ENCODE assay signal across 11 cellular contexts in the genomic region with DNA sequence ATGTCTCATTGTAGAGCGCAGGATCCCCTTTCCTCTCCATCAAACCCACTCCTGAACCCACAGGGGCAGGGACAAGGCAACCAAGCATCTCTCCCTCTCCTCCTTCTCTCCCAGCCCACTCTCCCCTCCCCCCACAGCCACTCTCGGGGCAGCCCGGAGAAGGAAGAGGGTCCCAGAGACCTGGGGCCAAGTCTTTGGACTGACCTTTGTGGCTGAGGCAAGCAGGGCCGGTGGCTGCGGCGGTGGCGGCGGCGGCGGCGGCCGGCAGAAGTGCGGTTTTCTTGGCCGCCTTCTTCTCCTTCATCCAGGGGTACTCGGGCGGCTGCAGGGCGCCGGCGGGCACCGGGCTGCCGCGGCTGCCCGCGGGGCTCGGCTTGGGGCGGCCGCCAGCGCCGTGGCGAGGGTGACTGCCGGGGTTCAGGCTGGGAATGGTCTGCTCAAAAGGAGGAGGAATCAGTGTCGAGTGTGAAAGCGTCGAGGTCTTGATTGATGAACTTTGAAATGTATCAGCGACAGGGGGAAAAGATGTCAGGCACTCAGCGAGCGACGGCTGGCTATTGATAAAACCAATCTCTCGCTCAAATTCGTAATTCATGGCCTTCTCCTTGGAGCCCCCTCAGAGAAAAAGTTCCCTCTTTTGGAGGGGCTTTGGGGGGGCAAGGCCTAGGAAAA. TPM values are rescaled to one million over a fixed set of nuclear protein-coding genes. Genes with fewer than 3 reads are reported as not detected.
DNase-seq lines count a peak whose midpoint lies in the region; ATAC-seq and TF ChIP-seq lines count a peak whose summit lies in the region.
"Had no signal": no experiment of that assay in that cellular context is flagged by ENCODE, and none has a peak within 500 bp of the region (broad histone marks: within the 10 kb centered on the region; RNA-seq: fewer than 3 reads in every experiment).

No MANE protein-coding gene starts in this region.

- peaks cover 33% of the 10 kb centered on the region for H3F3A ChIP-seq in neural progenitor cell (ENCODE audit: low read depth)

- H3K4me1 ChIP-seq in CD8-positive, alpha-beta T cell (ENCODE audit: insufficient read depth, low read length) = peaks cover 23% of the 10 kb centered on the region
- peaks cover 23% of the 10 kb centered on the region for H3K4me1 ChIP-seq in fibroblast of lung (ENCODE audit: control insufficient read depth, extremely low read depth, insufficient read depth, low read length)
- H3K4me1 ChIP-seq in neural progenitor cell = peaks cover 4% of the 10 kb centered on the region
- peaks cover 5% of the 10 kb centered on the region for H3K4me1 ChIP-seq in prostate gland (replicated peaks)
- H3K4me1 ChIP-seq in H9 (ENCODE audit: insufficient read depth, low read length) = no peaks in the 10 kb centered on the region

- H4K20me1 ChIP-seq in fibroblast of lung (ENCODE audit: control insufficient read depth, extremely low read depth, insufficient read depth, low read length) (no peaks in the 10 kb centered on the region), neural progenitor cell (ENCODE audit: low read depth) (peaks cover 100% of the 10 kb centered on the region), H9 (ENCODE audit: control insufficient read depth, insufficient read depth, insufficient read length) (peaks cover 2% of the 10 kb centered on the region)

- H2BK5ac ChIP-seq in H9 (ENCODE audit: insufficient read length, low read length) = no peak overlapping the region

- DNase-seq in CD8-positive, alpha-beta T cell = no peak
- DNase-seq in activated B cell treated with CpG ODN at 0.5 μM for 24 hours (no peak), fibroblast of lung (ENCODE audit: low read depth in 2 of 2) (peak; percentile 47 to 53), neural progenitor cell (ENCODE audit: low spot score) (peak; percentile 59), GM13976 (ENCODE audit: low spot score) (no peak), NCI-H146 treated with DMSO at 0.1 percent for 48 hours (lab: John Stamatoyannopoulos, UW; ENCODE audit: unreplicated experiment) (no peak), prostate gland (ENCODE audit: low spot score) (no peak), H9 (no peak)
- DNase-seq: cortex of kidney, NCI-H187 treated with DMSO at 0.1 percent for 48 hours had no signal

- no peak overlapping the region for H2AK5ac ChIP-seq in H9 (ENCODE audit: insufficient read length, low read length)

- H4K91ac ChIP-seq in H9 (ENCODE audit: insufficient read length, low read depth, low read length) = no peak overlapping the region

- H3K27me3 Mint-ChIP-seq in CD8-positive, alpha-beta T cell (ENCODE audit: low read depth) = peaks cover 58% of the 10 kb centered on the region
- H3K27me3 Mint-ChIP-seq in activated B cell treated with CpG ODN at 0.5 μM for 24 hours (peaks cover 71% of the 10 kb centered on the region), neural progenitor cell (ENCODE audit: insufficient read depth, low read depth) (peaks cover 99% of the 10 kb centered on the region), H9 (ENCODE audit: low read depth) (peaks cover 100% of the 10 kb centered on the region)

- intact Hi-C loops in CD8-positive, alpha-beta T cell (cut with DNase I, micrococcal nuclease) = no loop called here
- intact Hi-C loops in activated B cell treated with CpG ODN at 0.5 μM for 24 hours (cut with micrococcal nuclease) (no loop called here), prostate gland (cut with DNase I) (no loop called here)

- no peak overlapping the region for H3K4ac ChIP-seq in H9 (ENCODE audit: low read depth, low read length)

- H2BK15ac ChIP-seq in H9 (ENCODE audit: low read depth, low read length) = no peak overlapping the region

- H4K5ac ChIP-seq in H9 (ENCODE audit: insufficient read length, low read depth, low read length) = no peak overlapping the region

- peaks cover 34% of the 10 kb centered on the region for H3K27me3 ChIP-seq in CD8-positive, alpha-beta T cell (ENCODE audit: insufficient read depth, low read length)
- no peaks in the 10 kb centered on the region for H3K27me3 ChIP-seq in fibroblast of lung (ENCODE audit: control insufficient read depth, insufficient read depth, low read length)
- peaks cover 100% of the 10 kb centered on the region for H3K27me3 ChIP-seq in neural progenitor cell
- no peaks in the 10 kb centered on the region for H3K27me3 ChIP-seq in prostate gland (replicated peaks; ENCODE audit: insufficient read depth)
- peaks cover 98% of the 10 kb centered on the region for H3K27me3 ChIP-seq in H9 (ENCODE audit: insufficient read depth, low read length)

- WGBS in prostate gland = 63% methylated on average over 40 of the region's 40 CpGs
- WGBS in H9 (ENCODE audit: extremely low coverage, insufficient read length, low lambda C conversion rate) = no CpG with 5 or more reads among the region's 40 CpGs

- H3K23ac ChIP-seq in H9 (ENCODE audit: insufficient read length, low read depth, low read length) = no peak overlapping the region

- no peak for TF ChIP-seq POLR2A in prostate gland (IDR thresholded peaks at IDR 0.05)

- no peak overlapping the region for H3T11ph ChIP-seq in H9 (ENCODE audit: low read length)

- no peak overlapping the region for H3K56ac ChIP-seq in H9 (ENCODE audit: insufficient read length, low read depth, low read length)

- H3K18ac ChIP-seq in H9 (ENCODE audit: insufficient read length, low read depth, low read length) = no peak overlapping the region

- H2BK120ac ChIP-seq in H9 (ENCODE audit: low read depth, low read length, poor library complexity, severe bottlenecking) = no peak overlapping the region

- peak overlapping the region; percentile 49 for H3K4me3 Mint-ChIP-seq in CD8-positive, alpha-beta T cell
- H3K4me3 Mint-ChIP-seq in activated B cell treated with CpG ODN at 0.5 μM for 24 hours = peak overlapping the region; percentile 36
- H3K4me3 Mint-ChIP-seq in neural progenitor cell = peak overlapping the region; percentile 67
- peak overlapping the region in 1 of 2 experiments; percentile 58; a peak in 3 of 5 replicates for H3K4me3 Mint-ChIP-seq in H9

- no peak overlapping the region for H3K27ac ChIP-seq in CD8-positive, alpha-beta T cell (ENCODE audit: low read depth, low read length)
- H3K27ac ChIP-seq in fibroblast of lung (ENCODE audit: insufficient read depth, low read length) = peak overlapping the region; percentile 95
- H3K27ac ChIP-seq in neural progenitor cell = no peak overlapping the region
- H3K27ac ChIP-seq in prostate gland = no peak overlapping the region
- H3K27ac ChIP-seq in H9 (ENCODE audit: insufficient read length, low read depth, low read length) = no peak overlapping the region

- H3K23me2 ChIP-seq in H9 (ENCODE audit: insufficient read length, low read depth, low read length, poor library complexity, severe bottlenecking) = no peaks in the 10 kb centered on the region

- POLR2A ChIA-PET in CD8-positive, alpha-beta T cell (lab: Charles Lee) = no interaction called here
- POLR2A ChIA-PET in activated B cell treated with CpG ODN at 0.5 μM for 24 hours (lab: Charles Lee) = no interaction called here

- peak overlapping the region; percentile 97 for H3K4me2 ChIP-seq in fibroblast of lung (ENCODE audit: extremely low read depth, insufficient read depth, low read length)
- H3K4me2 ChIP-seq in neural progenitor cell = no peak overlapping the region
- H3K4me2 ChIP-seq in H9 (ENCODE audit: insufficient read depth, insufficient read length, low read length) = no peak overlapping the region

- H2AFZ ChIP-seq in fibroblast of lung (ENCODE audit: low read length) (no peak overlapping the region), neural progenitor cell (replicated peaks) (no peak overlapping the region), H9 (ENCODE audit: low read length) (no peak overlapping the region)

- H2BK20ac ChIP-seq in H9 (ENCODE audit: low read depth, low read length, poor library complexity, severe bottlenecking) = no peak overlapping the region

- CTCF ChIA-PET in CD8-positive, alpha-beta T cell (lab: Charles Lee) = no interaction called here
- CTCF ChIA-PET in activated B cell treated with CpG ODN at 0.5 μM for 24 hours (lab: Charles Lee) = no interaction called here

- H3K14ac ChIP-seq in H9 (ENCODE audit: insufficient read depth, low read length) = no peak overlapping the region

- H3K79me1 ChIP-seq in H9 (ENCODE audit: insufficient read depth, low read depth, low read length, poor library complexity, severe bottlenecking) = no peaks in the 10 kb centered on the region

- H3K36me3 ChIP-seq in CD8-positive, alpha-beta T cell (ENCODE audit: insufficient read depth, low read length) = no peaks in the 10 kb centered on the region
- H3K36me3 ChIP-seq in fibroblast of lung (ENCODE audit: control insufficient read depth, insufficient read depth, low read length) (no peaks in the 10 kb centered on the region), neural progenitor cell (no peaks in the 10 kb centered on the region), prostate gland (no peaks in the 10 kb centered on the region)

- H3K9me3 Mint-ChIP-seq in CD8-positive, alpha-beta T cell = no peaks in the 10 kb centered on the region
- H3K9me3 Mint-ChIP-seq in activated B cell treated with CpG ODN at 0.5 μM for 24 hours (no peaks in the 10 kb centered on the region), neural progenitor cell (peaks cover 4% of the 10 kb centered on the region), H9 (peaks cover 8 to 22% of the 10 kb centered on the region in 2 experiments)
- H3K9me3 Mint-ChIP-seq: memory B cell had no signal

- H2BK12ac ChIP-seq in H9 (ENCODE audit: insufficient read length, low read depth, low read length) = no peak overlapping the region

- no peaks in the 10 kb centered on the region for H3K9me3 ChIP-seq in CD8-positive, alpha-beta T cell (ENCODE audit: low read length)
- H3K9me3 ChIP-seq in fibroblast of lung (ENCODE audit: control insufficient read depth, insufficient read depth, low read depth, low read length) = no peaks in the 10 kb centered on the region
- no peaks in the 10 kb centered on the region for H3K9me3 ChIP-seq in neural progenitor cell (ENCODE audit: low read depth)
- no peaks in the 10 kb centered on the region for H3K9me3 ChIP-seq in prostate gland
- no peaks in the 10 kb centered on the region for H3K9me3 ChIP-seq in H9 (ENCODE audit: control insufficient read depth, low read depth, low read length)

- H3K36me3 Mint-ChIP-seq in CD8-positive, alpha-beta T cell = peaks cover 20% of the 10 kb centered on the region
- H3K36me3 Mint-ChIP-seq in activated B cell treated with CpG ODN at 0.5 μM for 24 hours (ENCODE audit: low read depth) = peaks cover 10% of the 10 kb centered on the region
- no peaks in the 10 kb centered on the region for H3K36me3 Mint-ChIP-seq in neural progenitor cell
- no peaks in the 10 kb centered on the region for H3K36me3 Mint-ChIP-seq in H9 (ENCODE audit: insufficient read depth in 1 of 3, low read depth in 3 of 3)

- H3K79me2 ChIP-seq in fibroblast of lung (ENCODE audit: control insufficient read depth, insufficient read depth, low read length) (peaks cover 87% of the 10 kb centered on the region), neural progenitor cell (ENCODE audit: low read depth) (no peaks in the 10 kb centered on the region), H9 (ENCODE audit: insufficient read depth, low read length) (no peaks in the 10 kb centered on the region)

- H3K27ac Mint-ChIP-seq in CD8-positive, alpha-beta T cell = no peak overlapping the region
- H3K27ac Mint-ChIP-seq in activated B cell treated with CpG ODN at 0.5 μM for 24 hours = no peak overlapping the region
- H3K27ac Mint-ChIP-seq in neural progenitor cell = no peak overlapping the region
- H3K27ac Mint-ChIP-seq in H9 = no peak overlapping the region
- H3K27ac Mint-ChIP-seq: memory B cell had no signal

- TF ChIP-seq CTCF in CD8-positive, alpha-beta T cell (IDR thresholded peaks at IDR 0.05) = no peak
- TF ChIP-seq CTCF in activated B cell treated with CpG ODN at 0.5 μM for 24 hours (IDR thresholded peaks at IDR 0.05) (no peak), fibroblast of lung (conservative IDR thresholded peaks at IDR 0.05 in 1 of 2, IDR thresholded peaks at IDR 0.05 in 1 of 2; ENCODE audit: low read depth in 1 of 2, low read length in 2 of 2) (no peak), neural progenitor cell (IDR thresholded peaks at IDR 0.05) (no peak), GM13976 (IDR thresholded peaks at IDR 0.05; ENCODE audit: borderline replicate concordance, control extremely low read depth, extremely low read depth, insufficient read depth, missing control alignments) (no peak), prostate gland (IDR thresholded peaks at IDR 0.05) (no peak), H9 (conservative IDR thresholded peaks at IDR 0.05) (no peak)

- H3K9ac ChIP-seq in fibroblast of lung (ENCODE audit: insufficient read depth, low read length) = peak overlapping the region; percentile 74
- H3K9ac ChIP-seq in neural progenitor cell = no peak overlapping the region
- H3K9ac ChIP-seq in H9 (ENCODE audit: extremely low read depth, insufficient read length, low read length) = no peak overlapping the region

- H3K4me3 ChIP-seq in CD8-positive, alpha-beta T cell (ENCODE audit: low read depth, low read length) = peak overlapping the region; percentile 26
- H3K4me3 ChIP-seq in fibroblast of lung (replicated peaks in 1 of 4; ENCODE audit: control extremely low read depth in 1 of 4, insufficient read depth in 1 of 4, low read depth in 3 of 4, low read length in 4 of 4) (peak overlapping the region; percentile 52 to 93 (median 81)), neural progenitor cell (no peak overlapping the region), prostate gland (no peak overlapping the region)

- no peak overlapping the region for H4K8ac ChIP-seq in H9 (replicated peaks; ENCODE audit: insufficient read length, low read depth, low read length)

- ATAC-seq in CD8-positive, alpha-beta T cell = no peak
- ATAC-seq in activated B cell treated with CpG ODN at 0.5 μM for 24 hours (ENCODE audit: low read depth) = no peak

- peaks cover 33% of the 10 kb centered on the region for H3K4me1 Mint-ChIP-seq in CD8-positive, alpha-beta T cell (ENCODE audit: low read depth)
- H3K4me1 Mint-ChIP-seq in activated B cell treated with CpG ODN at 0.5 μM for 24 hours (peaks cover 32% of the 10 kb centered on the region), neural progenitor cell (peaks cover 3% of the 10 kb centered on the region), H9 (peaks cover 17 to 51% of the 10 kb centered on the region in 2 experiments)

- in situ Hi-C loops in GM13976 (cut with MboI; ENCODE audit: low sequenced_read_pairs, unreplicated experiment) = no loop called here

RNA-seq across cellular contexts. Expression of gene HOXA2, which starts 0.4 kb away (rescaled TPM):
- not detected for total RNA-seq in CD8-positive, alpha-beta T cell
- not detected in 2 replicates for total RNA-seq in activated B cell treated with CpG ODN at 0.5 μM for 24 hours
- total RNA-seq in fibroblast of lung = 1.0 and 1.3 TPM in 2 replicates
- polyA plus RNA-seq in fibroblast of lung = 2.3 and 2.6 TPM in 2 replicates
- 1.4 and 2.2 TPM in 2 replicates for polyA plus RNA-seq in fibroblast of lung (2012)
- polyA minus RNA-seq in fibroblast of lung (ENCODE audit: low replicate concordance) = 2.1 and 2.3 TPM in 2 replicates
- not detected in 2 replicates for total RNA-seq in neural progenitor cell (ENCODE audit: low replicate concordance)
- total RNA-seq in prostate gland = 1 to 10 TPM in 1 of 2 donors, not detected in 1; 1.4 TPM
- total RNA-seq in H9 (2021) = not detected in 2 replicates

RNA-seq across cellular contexts. Expression of gene HOXA1, which starts 6.2 kb away (rescaled TPM):
- under 1 TPM; 0.79 to 0.83 TPM for total RNA-seq in CD8-positive, alpha-beta T cell
- total RNA-seq in activated B cell treated with CpG ODN at 0.5 μM for 24 hours = 0.55 and 0.61 TPM in 2 replicates
- 0.50 and 0.51 TPM in 2 replicates for total RNA-seq in fibroblast of lung
- 0.58 and 0.83 TPM in 2 replicates for polyA plus RNA-seq in fibroblast of lung
- polyA plus RNA-seq in fibroblast of lung (2012) = 0.66 and 0.67 TPM in 2 replicates
- 1.1 TPM in 1 of 2 replicates, not detected in the other for polyA minus RNA-seq in fibroblast of lung (ENCODE audit: low replicate concordance)
- not detected in 2 replicates for total RNA-seq in neural progenitor cell (ENCODE audit: low replicate concordance)
- total RNA-seq in prostate gland = 1 to 10 TPM in 1 of 2 donors, not detected in 1; 2.1 TPM
- total RNA-seq in H9 (2021) = 0.11 TPM in 1 of 2 replicates, not detected in the other

RNA-seq across cellular contexts. Expression of gene HOXA4, which starts 28.5 kb away (rescaled TPM):
- under 1 TPM in 1 of 2 experiments, not detected in 1; 0.36 TPM for total RNA-seq in CD8-positive, alpha-beta T cell
- 0.17 and 0.40 TPM in 2 replicates for total RNA-seq in activated B cell treated with CpG ODN at 0.5 μM for 24 hours
- 0.33 and 0.51 TPM in 2 replicates for total RNA-seq in fibroblast of lung
- 2.4 and 3.6 TPM in 2 replicates for polyA plus RNA-seq in fibroblast of lung
- polyA plus RNA-seq in fibroblast of lung (2012) = 2.6 and 3.3 TPM in 2 replicates
- polyA minus RNA-seq in fibroblast of lung (ENCODE audit: low replicate concordance) = 1.6 and 3.6 TPM in 2 replicates
- total RNA-seq in neural progenitor cell (ENCODE audit: low replicate concordance) = not detected in 2 replicates
- 1 to 10 TPM; 1.4 to 1.8 TPM for total RNA-seq in prostate gland
- not detected in 2 replicates for total RNA-seq in H9 (2021)

RNA-seq across cellular contexts. Expression of gene HOXA5, which starts 41.4 kb away (rescaled TPM):
- under 1 TPM; 0.28 to 0.81 TPM for total RNA-seq in CD8-positive, alpha-beta T cell
- not detected in 2 replicates for total RNA-seq in activated B cell treated with CpG ODN at 0.5 μM for 24 hours
- 18.3 and 22.1 TPM in 2 replicates for total RNA-seq in fibroblast of lung
- 16.6 and 35.6 TPM in 2 replicates for polyA plus RNA-seq in fibroblast of lung
- 17.5 and 31.8 TPM in 2 replicates for polyA plus RNA-seq in fibroblast of lung (2012)
- 3.1 and 3.9 TPM in 2 replicates for polyA minus RNA-seq in fibroblast of lung (ENCODE audit: low replicate concordance)
- total RNA-seq in neural progenitor cell (ENCODE audit: low replicate concordance) = not detected in 2 replicates
- 10 to 100 TPM in 1 of 2 donors, 1 to 10 TPM in 1; 3.7 to 12.9 TPM for total RNA-seq in prostate gland
- not detected in 2 replicates for total RNA-seq in H9 (2021)

RNA-seq across cellular contexts. Expression of gene HOXA6, which starts 45.5 kb away (rescaled TPM):
- not detected for total RNA-seq in CD8-positive, alpha-beta T cell
- total RNA-seq in activated B cell treated with CpG ODN at 0.5 μM for 24 hours (not detected in 2 replicates), fibroblast of lung (3.6 and 4.4 TPM in 2 replicates), neural progenitor cell (ENCODE audit: low replicate concordance) (not detected in 2 replicates), prostate gland (1 to 10 TPM; 6.9 to 7.5 TPM), H9 (2021) (not detected in 2 replicates)
- polyA plus RNA-seq in fibroblast of lung = 0.70 and 1.2 TPM in 2 replicates
- polyA plus RNA-seq in fibroblast of lung (2012) = 1.6 and 3.8 TPM in 2 replicates
- polyA minus RNA-seq in fibroblast of lung (ENCODE audit: low replicate concordance) = 0.30 and 1.6 TPM in 2 replicates

Comparison
In these comparisons a context has a peak if more than half of its experiments do, and no peak if none do; other contexts are left out.
1. DNase-seq: peak in fibroblast of lung (2 of 2) and neural progenitor cell (single experiment); none in CD8-positive, alpha-beta T cell (0 of 7), activated B cell treated with CpG ODN at 0.5 μM for 24 hours (single experiment), GM13976 (single experiment), NCI-H146 treated with DMSO at 0.1 percent for 48 hours (single experiment), prostate gland (single experiment) and H9 (single experiment).
2. H3K4me3 ChIP-seq: peak in CD8-positive, alpha-beta T cell (single experiment) and fibroblast of lung (4 of 4); none in neural progenitor cell (single experiment) and prostate gland (0 of 2).